ENCODE assay signal across 1 cellular context in genomic region chr5:136080113-136080482, GRCh38.
TF ChIP-seq lines count a peak whose summit lies in the region.

No MANE protein-coding gene starts in this region.

TF ChIP-seq in K562, 482 proteins besides CTCF, POLR2A, EP300 and RAD21 (continued from another document):
- TF ChIP-seq, protein P1, sequence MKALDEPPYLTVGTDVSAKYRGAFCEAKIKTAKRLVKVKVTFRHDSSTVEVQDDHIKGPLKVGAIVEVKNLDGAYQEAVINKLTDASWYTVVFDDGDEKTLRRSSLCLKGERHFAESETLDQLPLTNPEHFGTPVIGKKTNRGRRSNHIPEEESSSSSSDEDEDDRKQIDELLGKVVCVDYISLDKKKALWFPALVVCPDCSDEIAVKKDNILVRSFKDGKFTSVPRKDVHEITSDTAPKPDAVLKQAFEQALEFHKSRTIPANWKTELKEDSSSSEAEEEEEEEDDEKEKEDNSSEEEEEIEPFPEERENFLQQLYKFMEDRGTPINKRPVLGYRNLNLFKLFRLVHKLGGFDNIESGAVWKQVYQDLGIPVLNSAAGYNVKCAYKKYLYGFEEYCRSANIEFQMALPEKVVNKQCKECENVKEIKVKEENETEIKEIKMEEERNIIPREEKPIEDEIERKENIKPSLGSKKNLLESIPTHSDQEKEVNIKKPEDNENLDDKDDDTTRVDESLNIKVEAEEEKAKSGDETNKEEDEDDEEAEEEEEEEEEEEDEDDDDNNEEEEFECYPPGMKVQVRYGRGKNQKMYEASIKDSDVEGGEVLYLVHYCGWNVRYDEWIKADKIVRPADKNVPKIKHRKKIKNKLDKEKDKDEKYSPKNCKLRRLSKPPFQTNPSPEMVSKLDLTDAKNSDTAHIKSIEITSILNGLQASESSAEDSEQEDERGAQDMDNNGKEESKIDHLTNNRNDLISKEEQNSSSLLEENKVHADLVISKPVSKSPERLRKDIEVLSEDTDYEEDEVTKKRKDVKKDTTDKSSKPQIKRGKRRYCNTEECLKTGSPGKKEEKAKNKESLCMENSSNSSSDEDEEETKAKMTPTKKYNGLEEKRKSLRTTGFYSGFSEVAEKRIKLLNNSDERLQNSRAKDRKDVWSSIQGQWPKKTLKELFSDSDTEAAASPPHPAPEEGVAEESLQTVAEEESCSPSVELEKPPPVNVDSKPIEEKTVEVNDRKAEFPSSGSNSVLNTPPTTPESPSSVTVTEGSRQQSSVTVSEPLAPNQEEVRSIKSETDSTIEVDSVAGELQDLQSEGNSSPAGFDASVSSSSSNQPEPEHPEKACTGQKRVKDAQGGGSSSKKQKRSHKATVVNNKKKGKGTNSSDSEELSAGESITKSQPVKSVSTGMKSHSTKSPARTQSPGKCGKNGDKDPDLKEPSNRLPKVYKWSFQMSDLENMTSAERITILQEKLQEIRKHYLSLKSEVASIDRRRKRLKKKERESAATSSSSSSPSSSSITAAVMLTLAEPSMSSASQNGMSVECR (CRISPR knock-in tag; IDR thresholded peaks at IDR 0.05) = peak; percentile 48; the same call in 1 of the 2 replicates
- 0 out of 2 replicates have a peak, but pooled peaks have one; percentile 43 for TF ChIP-seq CEBPG (CRISPR knock-in tag; IDR thresholded peaks at IDR 0.05)
- no peak for TF ChIP-seq CEBPG (tag; conservative IDR thresholded peaks at IDR 0.05 in 1 of 2, IDR thresholded peaks at IDR 0.05 in 1 of 2)
- TF ChIP-seq GATAD2B (IDR thresholded peaks at IDR 0.05; ENCODE audit: borderline replicate concordance) = no peak
- TF ChIP-seq, protein P2, sequence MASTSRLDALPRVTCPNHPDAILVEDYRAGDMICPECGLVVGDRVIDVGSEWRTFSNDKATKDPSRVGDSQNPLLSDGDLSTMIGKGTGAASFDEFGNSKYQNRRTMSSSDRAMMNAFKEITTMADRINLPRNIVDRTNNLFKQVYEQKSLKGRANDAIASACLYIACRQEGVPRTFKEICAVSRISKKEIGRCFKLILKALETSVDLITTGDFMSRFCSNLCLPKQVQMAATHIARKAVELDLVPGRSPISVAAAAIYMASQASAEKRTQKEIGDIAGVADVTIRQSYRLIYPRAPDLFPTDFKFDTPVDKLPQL (IDR thresholded peaks at IDR 0.05; ENCODE audit: extremely low read depth, insufficient read length) = no peak
- TF ChIP-seq ZNF589 (CRISPR knock-in tag; IDR thresholded peaks at IDR 0.05; ENCODE audit: low read depth) = no peak
- TF ChIP-seq ZBTB33 (CRISPR knock-in tag; IDR thresholded peaks at IDR 0.05) = no peak; the same call in 1 of the 2 replicates
- TF ChIP-seq TAF1 (IDR thresholded peaks at IDR 0.05; ENCODE audit: control insufficient read depth, extremely low read depth, insufficient read depth, low read length, severe bottlenecking) = no peak
- TF ChIP-seq, protein P3, sequence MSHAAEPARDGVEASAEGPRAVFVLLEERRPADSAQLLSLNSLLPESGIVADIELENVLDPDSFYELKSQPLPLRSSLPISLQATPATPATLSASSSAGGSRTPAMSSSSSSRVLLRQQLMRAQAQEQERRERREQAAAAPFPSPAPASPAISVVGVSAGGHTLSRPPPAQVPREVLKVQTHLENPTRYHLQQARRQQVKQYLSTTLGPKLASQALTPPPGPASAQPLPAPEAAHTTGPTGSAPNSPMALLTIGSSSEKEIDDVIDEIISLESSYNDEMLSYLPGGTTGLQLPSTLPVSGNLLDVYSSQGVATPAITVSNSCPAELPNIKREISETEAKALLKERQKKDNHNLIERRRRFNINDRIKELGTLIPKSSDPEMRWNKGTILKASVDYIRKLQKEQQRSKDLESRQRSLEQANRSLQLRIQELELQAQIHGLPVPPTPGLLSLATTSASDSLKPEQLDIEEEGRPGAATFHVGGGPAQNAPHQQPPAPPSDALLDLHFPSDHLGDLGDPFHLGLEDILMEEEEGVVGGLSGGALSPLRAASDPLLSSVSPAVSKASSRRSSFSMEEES (CRISPR knock-in tag; IDR thresholded peaks at IDR 0.05) = no peak
